In the genomic region with DNA sequence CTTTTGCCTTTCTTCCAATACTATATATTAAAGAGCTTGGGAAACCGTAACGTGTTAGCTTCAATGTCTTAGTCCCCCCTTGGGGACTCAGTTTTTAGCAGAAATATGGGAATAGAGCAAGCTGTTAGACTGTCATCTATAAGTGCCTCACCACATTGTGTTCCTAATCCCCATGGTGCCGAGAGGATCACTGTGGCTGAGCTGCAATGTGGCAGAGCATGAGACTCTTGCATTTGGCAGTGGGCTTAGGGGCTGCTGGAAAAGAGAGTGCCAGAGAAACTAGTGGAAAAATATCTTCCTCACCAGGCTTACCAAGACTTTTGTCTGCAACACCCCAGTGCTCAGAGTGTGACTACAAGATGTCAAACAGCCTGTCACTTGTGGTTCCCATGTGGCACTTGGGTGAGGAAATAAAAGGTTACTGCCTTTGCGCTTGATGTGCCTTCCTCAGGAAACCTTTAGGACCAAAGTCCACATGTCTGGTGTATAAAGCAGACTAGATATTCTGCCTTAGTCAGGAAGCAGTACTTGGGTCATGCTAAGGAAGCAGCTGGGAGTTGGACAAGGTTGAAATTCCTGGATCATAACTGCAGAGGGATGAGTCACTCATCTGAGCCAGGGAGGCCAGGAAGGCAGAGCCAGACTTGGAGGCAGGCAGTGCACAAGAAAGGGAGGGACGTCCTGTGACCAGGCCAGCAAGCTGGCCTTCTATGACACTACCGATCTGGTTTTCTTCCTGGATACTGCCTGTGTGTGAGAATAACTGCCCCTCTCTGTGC, we compare ENCODE assay signal across 11 cellular contexts. TPM values are rescaled to one million over a fixed set of nuclear protein-coding genes. Genes with fewer than 3 reads are reported as not detected.
DNase-seq lines count a peak whose midpoint lies in the region; ATAC-seq and TF ChIP-seq lines count a peak whose summit lies in the region.
"Had no signal": no experiment of that assay in that cellular context is flagged by ENCODE, and none has a peak within 500 bp of the region (broad histone marks: within the 10 kb centered on the region; RNA-seq: fewer than 3 reads in every experiment).

No MANE protein-coding gene starts in this region.

- H3K36me3 ChIP-seq in PC-9 (ENCODE audit: low read depth): no peaks in the 10 kb centered on the region

- CTCF ChIA-PET in PC-9 (lab: Charles Lee): no interaction called here
- CTCF ChIA-PET in activated CD4-positive, alpha-beta T cell treated with anti-CD3 and anti-CD28 coated beads for 36 hours (lab: Charles Lee): no interaction called here

- H2AFZ ChIP-seq in PC-9: no peak overlapping the region

- no peak overlapping the region for H3K27ac Mint-ChIP-seq in activated CD4-positive, alpha-beta T cell treated with anti-CD3 and anti-CD28 coated beads for 36 hours
- H3K27ac Mint-ChIP-seq: CD8-positive, alpha-beta memory T cell had no signal

- no peak overlapping the region for H3K4me3 Mint-ChIP-seq in activated CD4-positive, alpha-beta T cell treated with anti-CD3 and anti-CD28 coated beads for 36 hours
- H3K4me3 Mint-ChIP-seq: CD8-positive, alpha-beta memory T cell had no signal

- peak overlapping the region; percentile 63 for H3K27ac ChIP-seq in PC-9
- peak overlapping the region; percentile 44 for H3K27ac ChIP-seq in epithelial cell of prostate
- H3K27ac ChIP-seq in coronary artery: no peak overlapping the region

- H4K20me1 ChIP-seq in PC-9 (ENCODE audit: insufficient read depth): no peaks in the 10 kb centered on the region

- H3K9me2 ChIP-seq in PC-9 (ENCODE audit: insufficient read depth): no peaks in the 10 kb centered on the region

- intact Hi-C loops in PC-9 (cut with micrococcal nuclease; ENCODE audit: unreplicated experiment): no loop called here
- intact Hi-C loops in activated CD4-positive, alpha-beta T cell treated with anti-CD3 and anti-CD28 coated beads for 36 hours (cut with DNase I, micrococcal nuclease): no loop called here

- H3K4me3 ChIP-seq in AG09309 (ENCODE audit: control insufficient read depth, low read depth, low read length) (no peak overlapping the region), PC-9 (no peak overlapping the region), coronary artery (no peak overlapping the region)

- no TSS peak for BruUV-seq in PC-9 (replicated peaks; lab: Mats Ljungman, UMichigan)

- H3K4me1 Mint-ChIP-seq in activated CD4-positive, alpha-beta T cell treated with anti-CD3 and anti-CD28 coated beads for 36 hours: no peaks in the 10 kb centered on the region
- H3K4me1 Mint-ChIP-seq: CD8-positive, alpha-beta memory T cell had no signal

- POLR2A ChIA-PET in PC-9 (lab: Charles Lee; ENCODE audit: unreplicated experiment): interaction anchor here (0.6 kb wide), 1 partner anchor 212 kb away, joined by 3 read pairs; no protein-coding TSS in a partner anchor
- POLR2A ChIA-PET in activated CD4-positive, alpha-beta T cell treated with anti-CD3 and anti-CD28 coated beads for 36 hours (lab: Charles Lee): no interaction called here

- H3K9me3 Mint-ChIP-seq in activated CD4-positive, alpha-beta T cell treated with anti-CD3 and anti-CD28 coated beads for 36 hours (ENCODE audit: low read depth): no peaks in the 10 kb centered on the region

- H3K27me3 Mint-ChIP-seq in activated CD4-positive, alpha-beta T cell treated with anti-CD3 and anti-CD28 coated beads for 36 hours: no peaks in the 10 kb centered on the region

- no peaks in the 10 kb centered on the region for H3K79me2 ChIP-seq in PC-9 (ENCODE audit: low read depth)

- DNase-seq in AG09309 (ENCODE audit: low read depth) (peak; percentile 59), PC-9 (peak; percentile 47 to 97), epithelial cell of prostate (ENCODE audit: low read depth, low spot score) (peak; percentile 26), mucosa of gallbladder (ENCODE audit: low spot score) (peak; percentile 77), coronary artery (ENCODE audit: low spot score) (no peak), NCI-H146 (lab: John Stamatoyannopoulos, UW) (no peak)
- no peak for DNase-seq in activated CD4-positive, alpha-beta T cell treated with anti-CD3 and anti-CD28 coated beads for 36 hours
- DNase-seq: activated CD4-positive, alpha-beta T cell treated with anti-CD3 and anti-CD28 coated beads, Interleukin-2, amount 50 U/mL, for 4 hours; CD8-positive, alpha-beta memory T cell; cerebellar nuclear complex had no signal

- no peaks in the 10 kb centered on the region for H3K36me3 Mint-ChIP-seq in activated CD4-positive, alpha-beta T cell treated with anti-CD3 and anti-CD28 coated beads for 36 hours (ENCODE audit: low read depth)
- H3K36me3 Mint-ChIP-seq: CD8-positive, alpha-beta memory T cell had no signal

- peaks cover 8% of the 10 kb centered on the region; the same call in 1 of the 2 replicates for H3F3A ChIP-seq in PC-9 (ENCODE audit: insufficient read depth, low read depth)

- H3K27me3 ChIP-seq in PC-9 (ENCODE audit: insufficient read depth, low read depth): no peaks in the 10 kb centered on the region

- no peak for ATAC-seq in activated CD4-positive, alpha-beta T cell treated with anti-CD3 and anti-CD28 coated beads for 36 hours
- no peak for ATAC-seq in GM21528 (IDR thresholded peaks at IDR 0.05; ENCODE audit: low FRiP score, unreplicated experiment)

- peak overlapping the region; percentile 46 for H3K4me2 ChIP-seq in PC-9

- H3K4me1 ChIP-seq in PC-9 (replicated peaks; ENCODE audit: insufficient read depth): peaks cover 20% of the 10 kb centered on the region

- H3K9me3 ChIP-seq in PC-9 (ENCODE audit: insufficient read depth, low read depth): no peaks in the 10 kb centered on the region

- no peak for TF ChIP-seq CTCF in AG09309 (IDR thresholded peaks at IDR 0.05; ENCODE audit: control insufficient read depth, insufficient read depth, low read depth, low read length, missing control alignments)
- TF ChIP-seq CTCF in PC-9 (conservative IDR thresholded peaks at IDR 0.05): no peak
- no peak for TF ChIP-seq CTCF in coronary artery (IDR thresholded peaks at IDR 0.05)

RNA-seq across cellular contexts. Expression of a gene that starts 9.7 kb away (rescaled TPM):
- total RNA-seq in PC-9 (2021) (not detected in 2 replicates), mucosa of gallbladder (not detected)
- total RNA-seq in activated CD4-positive, alpha-beta T cell treated with anti-CD3 and anti-CD28 coated beads for 36 hours: not detected
- total RNA-seq: CD8-positive, alpha-beta memory T cell had no signal

Comparison
In these comparisons a context has a peak if more than half of its experiments do, and no peak if none do; other contexts are left out.
1. DNase-seq: peak in AG09309 (single experiment), PC-9 (2 of 2), epithelial cell of prostate (single experiment) and mucosa of gallbladder (single experiment); none in activated CD4-positive, alpha-beta T cell treated with anti-CD3 and anti-CD28 coated beads for 36 hours (single experiment), coronary artery (single experiment) and NCI-H146 (single experiment).
2. H3K27ac ChIP-seq: peak in PC-9 (single experiment) and epithelial cell of prostate (single experiment); none in coronary artery (0 of 2).